ENCODE assay signal across 22 cellular contexts in the genomic region with DNA sequence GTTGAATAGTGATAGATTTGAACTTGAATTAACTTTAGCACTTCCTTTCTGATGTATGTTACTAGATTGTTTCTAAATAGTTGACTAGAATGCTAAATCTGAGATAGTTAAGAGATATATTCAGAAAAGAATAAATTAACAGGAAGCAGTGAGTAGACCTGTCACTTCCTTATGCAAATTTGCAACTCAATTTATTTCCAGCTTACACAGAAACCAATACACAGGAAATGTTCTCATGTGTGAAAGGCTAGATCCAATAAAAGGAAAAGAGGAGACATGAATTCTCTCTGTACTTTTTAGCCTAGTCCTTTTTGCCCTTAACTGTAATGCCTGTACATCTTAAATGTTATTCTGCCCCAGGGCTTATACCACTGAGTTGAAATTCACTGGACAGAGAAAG.
"Had no signal": no experiment of that assay in that cellular context is flagged by ENCODE, and none has a peak within 500 bp of the region (broad histone marks: within the 10 kb centered on the region; RNA-seq: fewer than 3 reads in every experiment).

No MANE protein-coding gene starts in this region.

- H3K27ac ChIP-seq: dorsolateral prefrontal cortex, gastrocnemius medialis, lower lobe of right lung, ovary, psoas muscle, sigmoid colon, thoracic aorta, tibial nerve, upper lobe of right lung, uterus had no signal

- H3K36me3 Mint-ChIP-seq: naive thymus-derived CD8-positive, alpha-beta T cell; stimulated activated effector memory CD8-positive, alpha-beta T cell treated with anti-CD3 and anti-CD28 coated beads, Interleukin-12 subunit alpha, Interleukin-12 subunit beta, amount 100 ng/mL, for 72 hours had no signal

- H3K4me3 ChIP-seq: dorsolateral prefrontal cortex, gastrocnemius medialis, lower lobe of right lung, ovary, psoas muscle, sigmoid colon, thoracic aorta, tibial nerve, upper lobe of right lung, uterus had no signal

- H3K4me1 Mint-ChIP-seq: naive thymus-derived CD8-positive, alpha-beta T cell; nephron progenitor cell; stimulated activated effector memory CD8-positive, alpha-beta T cell treated with anti-CD3 and anti-CD28 coated beads, Interleukin-12 subunit alpha, Interleukin-12 subunit beta, amount 100 ng/mL, for 72 hours had no signal

- H3K4me3 Mint-ChIP-seq: naive thymus-derived CD8-positive, alpha-beta T cell; nephron progenitor cell; stimulated activated effector memory CD8-positive, alpha-beta T cell treated with anti-CD3 and anti-CD28 coated beads, Interleukin-12 subunit alpha, Interleukin-12 subunit beta, amount 100 ng/mL, for 72 hours; stimulated activated naive CD8-positive, alpha-beta T cell treated with anti-CD3 and anti-CD28 coated beads, Interleukin-15, Interleukin-2, amounts not matched to agents 100 ng/mL and 50 ng/mL, for 24 hours had no signal

- H3K36me3 ChIP-seq: gastrocnemius medialis, lower lobe of right lung, ovary, sigmoid colon, thoracic aorta, tibial nerve, upper lobe of right lung, uterus had no signal

- H3K27ac Mint-ChIP-seq: naive thymus-derived CD8-positive, alpha-beta T cell; nephron progenitor cell; stimulated activated effector memory CD8-positive, alpha-beta T cell treated with anti-CD3 and anti-CD28 coated beads, Interleukin-12 subunit alpha, Interleukin-12 subunit beta, amount 100 ng/mL, for 72 hours; stimulated activated naive CD8-positive, alpha-beta T cell treated with anti-CD3 and anti-CD28 coated beads, Interleukin-15, Interleukin-2, amounts not matched to agents 100 ng/mL and 50 ng/mL, for 24 hours had no signal

- H3K9me3 Mint-ChIP-seq: stimulated activated naive CD8-positive, alpha-beta T cell treated with anti-CD3 and anti-CD28 coated beads, Interleukin-15, Interleukin-2, amounts not matched to agents 100 ng/mL and 50 ng/mL, for 24 hours had no signal

- H3K27me3 ChIP-seq: gastrocnemius medialis, sigmoid colon, tibial nerve, upper lobe of right lung, uterus had no signal

- H3K27me3 Mint-ChIP-seq: naive thymus-derived CD8-positive, alpha-beta T cell; stimulated activated naive CD8-positive, alpha-beta T cell treated with anti-CD3 and anti-CD28 coated beads, Interleukin-15, Interleukin-2, amounts not matched to agents 100 ng/mL and 50 ng/mL, for 24 hours had no signal

- DNase-seq: dorsolateral prefrontal cortex; effector CD4-positive, alpha-beta T cell; gastrocnemius medialis; head of caudate nucleus; left ventricle myocardium superior; lower lobe of right lung; naive thymus-derived CD8-positive, alpha-beta T cell; nephron progenitor cell; nucleus accumbens; ovary; posterior cingulate gyrus; psoas muscle; right cardiac atrium; sigmoid colon; stimulated activated CD4-positive, alpha-beta T cell treated with anti-CD3 and anti-CD28 coated beads, Interleukin-2, amount 100 ng/mL, for 24 hours; stimulated activated CD4-positive, alpha-beta T cell treated with anti-CD3 and anti-CD28 coated beads, Interleukin-4, amount 100 ng/mL, for 24 hours; upper lobe of right lung; uterus had no signal

- H3K9me3 ChIP-seq: gastrocnemius medialis, lower lobe of right lung, ovary, psoas muscle, sigmoid colon, thoracic aorta, upper lobe of right lung, uterus had no signal

- H3K4me1 ChIP-seq: gastrocnemius medialis, lower lobe of right lung, psoas muscle, tibial nerve, upper lobe of right lung, uterus had no signal
